8 cellular contexts compared by ENCODE assay signal in genomic region chr18:6482198-6482977, GRCh38.
DNase-seq lines count a peak whose midpoint lies in the region; ATAC-seq, FAIRE-seq and TF ChIP-seq lines count a peak whose summit lies in the region.

No MANE protein-coding gene starts in this region.

- peak; percentile 77 for ATAC-seq in GM19023 (IDR thresholded peaks at IDR 0.05; ENCODE audit: unreplicated experiment)
- peak; percentile 97 for ATAC-seq in K562

- peak; percentile 77 for DNase-seq in AG10803 (ENCODE audit: low read depth)
- DNase-seq in LNCaP clone FGC (ENCODE audit: low read depth): no peak
- DNase-seq in K562 (ENCODE audit: extremely low read depth in 1 of 4, low spot score in 3 of 4): peak; percentile 41 to 52 (median 47)
- DNase-seq in kidney: peak; percentile 92
- peak; percentile 59 for DNase-seq in stromal cell of bone marrow (ENCODE audit: low read depth)
- DNase-seq in activated effector memory CD4-positive, alpha-beta T cell treated with anti-CD3 and anti-CD28 coated beads, Interleukin-2, amount 50 U/mL, for 16 hours: no peak
- no peak for DNase-seq in DMS153 treated with DMSO at 0.1 percent for 48 hours (lab: John Stamatoyannopoulos, UW; ENCODE audit: unreplicated experiment)

- intact Hi-C loops in K562 (cut with micrococcal nuclease): loop anchor here (10.0 kb wide), 1 partner anchor 608 kb away; no protein-coding TSS in a partner anchor
- intact Hi-C loops in kidney (cut with DNase I): no loop called here

- FAIRE-seq in K562 (lab: Jason Lieb, UNC) (peak; percentile 46), kidney (lab: Jason Lieb, UNC) (no peak)

- no peak for TF ChIP-seq EP300 in K562 (IDR thresholded peaks at IDR 0.05; ENCODE audit: low read length)

- H3K9ac ChIP-seq in K562 (ENCODE audit: insufficient read depth in 1 of 2, low read depth in 2 of 2, low read length in 2 of 2) (no peak overlapping the region), kidney (ENCODE audit: low read length in 2 of 2) (peak overlapping the region in 1 of 2 donors; percentile 38)

- H3K9me3 ChIP-seq in K562 (replicated peaks; ENCODE audit: control insufficient read depth, insufficient read depth, low read depth, low read length) (no peaks in the 10 kb centered on the region), kidney (ENCODE audit: control insufficient read depth in 1 of 2, low read length in 2 of 2) (no peaks in the 10 kb centered on the region)

- H3K4me3 ChIP-seq in AG10803 (ENCODE audit: low read length) (no peak overlapping the region), LNCaP clone FGC (ENCODE audit: low read depth, low read length) (no peak overlapping the region), K562 (no peak overlapping the region), kidney (ENCODE audit: low read length in 2 of 2) (peak overlapping the region in 1 of 2 donors; percentile 35)

- no peak overlapping the region for H3K4me2 ChIP-seq in K562 (ENCODE audit: insufficient read depth, low read length)

- H3K4me1 ChIP-seq in K562 (replicated peaks in 1 of 2; ENCODE audit: control insufficient read depth in 2 of 2, insufficient read depth in 2 of 2, low read length in 2 of 2) (peaks cover 0 to 3% of the 10 kb centered on the region in 2 experiments; a peak in 1 of 5 replicates), kidney (ENCODE audit: control insufficient read depth in 1 of 2, insufficient read depth in 1 of 2, low read depth in 1 of 2, low read length in 2 of 2) (peaks cover 0 to 3% of the 10 kb centered on the region in 2 donors)

- CTCF ChIA-PET in K562 (lab: Yijun Ruan, JAX; ENCODE audit: low intra/inter-chr PET ratio): interaction anchor here (0.6 to 0.7 kb wide), 2 partner anchors 637 to 1408 kb away, joined by 3 to 4 read pairs; no protein-coding TSS in a partner anchor

- peak; percentile 64 for TF ChIP-seq CTCF in AG10803 (conservative IDR thresholded peaks at IDR 0.05; ENCODE audit: low read length)
- TF ChIP-seq CTCF in LNCaP clone FGC (IDR thresholded peaks at IDR 0.05; ENCODE audit: control insufficient read depth, extremely low read depth, insufficient read depth): peak; percentile 29
- peak; percentile 45 to 70 (median 50) for TF ChIP-seq CTCF in K562 (IDR thresholded peaks at IDR 0.05 in 2 of 3, conservative IDR thresholded peaks at IDR 0.05 in 1 of 3; ENCODE audit: insufficient read depth in 2 of 3, low read depth in 1 of 3, low read length in 3 of 3)
- TF ChIP-seq CTCF in kidney (IDR thresholded peaks at IDR 0.05; ENCODE audit: borderline replicate concordance, extremely low read depth, insufficient read depth): peak; percentile 78

- H3K27me3 ChIP-seq in K562 (ENCODE audit: control insufficient read depth in 2 of 2, insufficient read depth in 2 of 2, low read length in 2 of 2): no peaks in the 10 kb centered on the region

- no peaks in the 10 kb centered on the region for H3K79me2 ChIP-seq in K562 (ENCODE audit: control insufficient read depth, insufficient read depth, low read length)

- no TSS peak for BruUV-seq in K562 (replicated peaks; lab: Mats Ljungman, UMichigan)

- POLR2A ChIA-PET in K562 (lab: Yijun Ruan, JAX): interaction anchor here (0.5 kb wide), 1 partner anchor 667 kb away, joined by 3 read pairs; no protein-coding TSS in a partner anchor

- in situ Hi-C loops in K562 (cut with MboI): no loop called here

- H3K27ac ChIP-seq in K562 (ENCODE audit: extremely low read depth, low read depth, low read length) (no peak overlapping the region), kidney (ENCODE audit: low read depth in 2 of 2, low read length in 2 of 2) (no peak overlapping the region)

- H2AFZ ChIP-seq in K562 (ENCODE audit: low read depth, low read length): no peak overlapping the region

- no peaks in the 10 kb centered on the region for H3K9me1 ChIP-seq in K562 (ENCODE audit: control insufficient read depth, insufficient read depth, low read length)

- no peak for TF ChIP-seq POLR2A in K562 (conservative IDR thresholded peaks at IDR 0.05)

- no peaks in the 10 kb centered on the region for H3K36me3 ChIP-seq in K562 (ENCODE audit: control insufficient read depth, insufficient read depth, low read length)
- H3K36me3 ChIP-seq in kidney (ENCODE audit: control insufficient read depth in 1 of 2, insufficient read depth in 2 of 2, low read length in 2 of 2): no peaks in the 10 kb centered on the region

- H4K20me1 ChIP-seq in K562 (replicated peaks; ENCODE audit: control insufficient read depth, insufficient read depth, low read length): no peaks in the 10 kb centered on the region

- TF ChIP-seq RAD21 in K562 (CRISPR knock-in tag; conservative IDR thresholded peaks at IDR 0.05 in 1 of 2, IDR thresholded peaks at IDR 0.05 in 1 of 2): peak in 1 of 2 experiments; percentile 59; a peak in 2 of 4 replicates

- WGBS in K562 (ENCODE audit: insufficient coverage, low coverage, missing lambda C conversion rate): under 1% methylated on average over 15 of the region's 15 CpGs

TF ChIP-seq in K562, 482 proteins besides CTCF, POLR2A, EP300 and RAD21:
- TF ChIP-seq ZNF280B (CRISPR knock-in tag; IDR thresholded peaks at IDR 0.05): no peak
- no peak for TF ChIP-seq ATF6 (CRISPR knock-in tag; IDR thresholded peaks at IDR 0.05)
- no peak for TF ChIP-seq CREM (IDR thresholded peaks at IDR 0.05; ENCODE audit: low read depth)
- TF ChIP-seq CREBBP (IDR thresholded peaks at IDR 0.05; ENCODE audit: low read depth, low read length): no peak
- TF ChIP-seq YY1 (IDR thresholded peaks at IDR 0.05; ENCODE audit: borderline replicate concordance in 1 of 3, control insufficient read depth in 1 of 3, extremely low read depth in 1 of 3, insufficient read depth in 3 of 3, insufficient read length in 1 of 3, insufficient replicate concordance in 2 of 3, low read depth in 1 of 3, low read length in 2 of 3): no peak
- peak; percentile 38; the same call in 1 of the 2 replicates for TF ChIP-seq SMC3 (conservative IDR thresholded peaks at IDR 0.05; ENCODE audit: insufficient read depth, low read depth, low read length)
- no peak for TF ChIP-seq ZBTB33 (CRISPR knock-in tag; IDR thresholded peaks at IDR 0.05)
- TF ChIP-seq NELFE (IDR thresholded peaks at IDR 0.05; ENCODE audit: insufficient read depth, insufficient read length): no peak
- TF ChIP-seq CEBPB (tag; IDR thresholded peaks at IDR 0.05): 0 out of 2 replicates have a peak, but pooled peaks have one; percentile 14
- no peak for TF ChIP-seq KHSRP (IDR thresholded peaks at IDR 0.05)
- no peak for TF ChIP-seq ELF4 (CRISPR knock-in tag; IDR thresholded peaks at IDR 0.05)

Comparison
In these comparisons a context has a peak if more than half of its experiments do, and no peak if none do; other contexts are left out.
1. DNase-seq: peak in AG10803 (single experiment), K562 (4 of 4), kidney (single experiment) and stromal cell of bone marrow (single experiment); none in LNCaP clone FGC (single experiment), activated effector memory CD4-positive, alpha-beta T cell treated with anti-CD3 and anti-CD28 coated beads, Interleukin-2, amount 50 U/mL, for 16 hours (single experiment) and DMS153 treated with DMSO at 0.1 percent for 48 hours (single experiment).
2. Peak in every context shown above with its lines, with median percentiles within 50 percentile points of each other: CTCF ChIP-seq.